15 cellular contexts compared by ENCODE assay signal in the genomic region with DNA sequence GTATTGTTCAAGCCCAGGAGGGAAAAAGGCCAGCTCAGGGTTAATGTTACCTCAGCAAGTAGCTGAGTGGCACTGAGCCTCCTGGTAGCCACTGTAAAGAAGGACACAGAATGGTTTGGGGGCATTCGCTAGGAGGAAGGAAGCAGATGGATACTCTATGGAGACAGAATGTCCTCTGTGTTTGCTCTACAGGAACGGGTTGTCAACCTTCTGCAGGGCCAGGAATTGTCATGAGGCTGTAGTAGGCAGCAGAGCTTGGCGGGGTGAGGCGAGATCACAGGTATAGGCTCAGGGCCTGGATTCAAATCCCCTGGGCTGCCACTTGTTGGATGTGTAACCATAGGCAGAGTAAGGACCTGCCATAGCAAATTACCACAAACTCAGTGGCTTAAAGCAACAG. TPM values are rescaled to one million over a fixed set of nuclear protein-coding genes. Genes with fewer than 3 reads are reported as not detected.
A peak's percentile ranks its signal among the peaks of the same experiment; 100 is the strongest.
DNase-seq lines count a peak whose midpoint lies in the region; ATAC-seq and TF ChIP-seq lines count a peak whose summit lies in the region.
"Had no signal": no experiment of that assay in that cellular context is flagged by ENCODE, and none has a peak within 500 bp of the region (broad histone marks: within the 10 kb centered on the region; RNA-seq: fewer than 3 reads in every experiment).

No MANE protein-coding gene starts in this region.

- H3K4me3 Mint-ChIP-seq in chondrocyte (ENCODE audit: unreplicated experiment), result no peak overlapping the region
- H3K4me3 Mint-ChIP-seq in neural progenitor cell, result no peak overlapping the region
- H3K4me3 Mint-ChIP-seq in CD4-positive, alpha-beta memory T cell, result no peak overlapping the region
- no peak overlapping the region for H3K4me3 Mint-ChIP-seq in CD4-positive, alpha-beta T cell
- H3K4me3 Mint-ChIP-seq: CD8-positive, alpha-beta T cell had no signal

- H3K79me2 ChIP-seq in mammary epithelial cell (ENCODE audit: insufficient read depth, low read length) (no peaks in the 10 kb centered on the region), neural progenitor cell (ENCODE audit: low read depth) (no peaks in the 10 kb centered on the region)

- H3K9me3 ChIP-seq in breast epithelium, result no peaks in the 10 kb centered on the region
- H3K9me3 ChIP-seq in mammary epithelial cell (replicated peaks; ENCODE audit: insufficient read depth, low read length), result no peaks in the 10 kb centered on the region
- no peaks in the 10 kb centered on the region for H3K9me3 ChIP-seq in neural progenitor cell (ENCODE audit: low read depth)
- no peaks in the 10 kb centered on the region for H3K9me3 ChIP-seq in CD4-positive, alpha-beta memory T cell (ENCODE audit: control insufficient read depth in 1 of 2, low read length in 2 of 2)
- no peaks in the 10 kb centered on the region for H3K9me3 ChIP-seq in CD4-positive, alpha-beta T cell (ENCODE audit: control insufficient read depth, low read length)
- H3K9me3 ChIP-seq: BLaER1 treated with 17β-estradiol and CSF1 and Interleukin-3, amounts not matched to agents 10 nM and 100 nM had no signal

- dilution Hi-C loops in mammary epithelial cell (cut with HindIII; ENCODE audit: low sequenced_read_pairs), result no loop called here

- in situ Hi-C loops in mammary epithelial cell (cut with MboI; ENCODE audit: low sequenced_read_pairs in 2 of 2), result no loop called here

- TF ChIP-seq CTCF in breast epithelium (IDR thresholded peaks at IDR 0.05) (no peak), mammary epithelial cell (conservative IDR thresholded peaks at IDR 0.05 in 1 of 2, IDR thresholded peaks at IDR 0.05 in 1 of 2; ENCODE audit: extremely low read depth in 1 of 2, insufficient read depth in 1 of 2, low read depth in 1 of 2, low read length in 2 of 2) (no peak), chondrocyte (IDR thresholded peaks at IDR 0.05) (no peak), neural progenitor cell (IDR thresholded peaks at IDR 0.05) (no peak)
- no peak for TF ChIP-seq CTCF in CD4-positive, alpha-beta T cell (IDR thresholded peaks at IDR 0.05)

- DNase-seq in breast epithelium (ENCODE audit: low spot score in 2 of 2), result no peak
- no peak for DNase-seq in mammary epithelial cell
- DNase-seq in chondrocyte (ENCODE audit: low spot score), result peak; percentile 38
- no peak for DNase-seq in neural progenitor cell (ENCODE audit: low spot score)
- no peak for DNase-seq in CD4-positive, alpha-beta memory T cell
- no peak for DNase-seq in hippocampal formation (lab: John Stamatoyannopoulos, UW)
- no peak for DNase-seq in CD4-positive, alpha-beta T cell
- DNase-seq: ACHN; CD8-positive, alpha-beta T cell; COR-L47; DMS153; DMS79 treated with DMSO at 0.1 percent for 48 hours; EL; HCEC 1CT had no signal

- H3K27ac Mint-ChIP-seq in chondrocyte (ENCODE audit: unreplicated experiment) (no peak overlapping the region), neural progenitor cell (peak overlapping the region; percentile 9)
- peak overlapping the region in 1 of 7 donors; percentile 13 for H3K27ac Mint-ChIP-seq in CD4-positive, alpha-beta memory T cell
- no peak overlapping the region for H3K27ac Mint-ChIP-seq in CD4-positive, alpha-beta T cell
- H3K27ac Mint-ChIP-seq: CD8-positive, alpha-beta T cell had no signal

- POLR2A ChIA-PET in CD4-positive, alpha-beta memory T cell (lab: Charles Lee; ENCODE audit: partially characterized antibody), result no interaction called here
- POLR2A ChIA-PET in CD4-positive, alpha-beta T cell (lab: Charles Lee), result no interaction called here

- H4K20me1 ChIP-seq in mammary epithelial cell (ENCODE audit: insufficient read depth, low read length) (no peaks in the 10 kb centered on the region), neural progenitor cell (ENCODE audit: low read depth) (no peaks in the 10 kb centered on the region)

- H3K36me3 Mint-ChIP-seq in chondrocyte (ENCODE audit: low read depth), result no peaks in the 10 kb centered on the region
- no peaks in the 10 kb centered on the region for H3K36me3 Mint-ChIP-seq in neural progenitor cell
- H3K36me3 Mint-ChIP-seq in CD4-positive, alpha-beta memory T cell, result no peaks in the 10 kb centered on the region
- no peaks in the 10 kb centered on the region for H3K36me3 Mint-ChIP-seq in CD4-positive, alpha-beta T cell (ENCODE audit: low read depth)
- H3K36me3 Mint-ChIP-seq: CD8-positive, alpha-beta T cell had no signal

- H3K27me3 ChIP-seq in breast epithelium (no peaks in the 10 kb centered on the region), mammary epithelial cell (ENCODE audit: insufficient read depth, low read length) (no peaks in the 10 kb centered on the region), neural progenitor cell (no peaks in the 10 kb centered on the region)
- no peaks in the 10 kb centered on the region for H3K27me3 ChIP-seq in CD4-positive, alpha-beta memory T cell (ENCODE audit: insufficient read depth, low read length)
- peaks cover 3% of the 10 kb centered on the region for H3K27me3 ChIP-seq in CD4-positive, alpha-beta T cell (ENCODE audit: control insufficient read depth, insufficient read depth, low read length)

- CTCF ChIA-PET in mammary epithelial cell (lab: Charles Lee; ENCODE audit: low non-redundant PET), result no interaction called here
- CTCF ChIA-PET in CD4-positive, alpha-beta memory T cell (lab: Charles Lee; ENCODE audit: partially characterized antibody), result no interaction called here
- CTCF ChIA-PET in CD4-positive, alpha-beta T cell (lab: Charles Lee), result no interaction called here

- H3K4me3 ChIP-seq in breast epithelium (no peak overlapping the region), mammary epithelial cell (replicated peaks in 1 of 3; ENCODE audit: insufficient read depth in 1 of 3, low read depth in 2 of 3, low read length in 3 of 3) (no peak overlapping the region), neural progenitor cell (no peak overlapping the region)
- no peak overlapping the region for H3K4me3 ChIP-seq in CD4-positive, alpha-beta memory T cell (ENCODE audit: low read length in 2 of 2)
- H3K4me3 ChIP-seq: BLaER1 treated with 17β-estradiol and CSF1 and Interleukin-3, amounts not matched to agents 10 nM and 100 nM had no signal

- intact Hi-C loops in breast epithelium (cut with DNase I; ENCODE audit: low total_unique reads), result no loop called here
- intact Hi-C loops in mammary epithelial cell (cut with micrococcal nuclease), result no loop called here
- intact Hi-C loops in CD4-positive, alpha-beta memory T cell (cut with micrococcal nuclease), result no loop called here
- intact Hi-C loops in CD4-positive, alpha-beta T cell (cut with DNase I, micrococcal nuclease), result no loop called here

- H3K27me3 Mint-ChIP-seq in chondrocyte (ENCODE audit: low read depth), result no peaks in the 10 kb centered on the region
- H3K27me3 Mint-ChIP-seq in neural progenitor cell (ENCODE audit: insufficient read depth, low read depth), result peaks cover 10% of the 10 kb centered on the region
- H3K27me3 Mint-ChIP-seq in CD4-positive, alpha-beta memory T cell, result no peaks in the 10 kb centered on the region
- peaks cover 6% of the 10 kb centered on the region for H3K27me3 Mint-ChIP-seq in CD4-positive, alpha-beta T cell

- 79% methylated on average over 4 of the region's 4 CpGs for WGBS in mammary epithelial cell (ENCODE audit: low coverage, missing lambda C conversion rate)

- TF ChIP-seq POLR2A in breast epithelium (IDR thresholded peaks at IDR 0.05), result no peak

- H3K36me3 ChIP-seq in breast epithelium (no peaks in the 10 kb centered on the region), mammary epithelial cell (ENCODE audit: insufficient read depth, low read length) (no peaks in the 10 kb centered on the region), neural progenitor cell (no peaks in the 10 kb centered on the region)
- no peaks in the 10 kb centered on the region for H3K36me3 ChIP-seq in CD4-positive, alpha-beta memory T cell (ENCODE audit: insufficient read depth, low read length)
- H3K36me3 ChIP-seq: BLaER1 treated with 17β-estradiol and CSF1 and Interleukin-3, amounts not matched to agents 10 nM and 100 nM had no signal

- no TSS peak for BruUV-seq in mammary epithelial cell (replicated peaks; lab: Mats Ljungman, UMichigan)

- H3K4me1 ChIP-seq in breast epithelium (peaks cover 6 to 25% of the 10 kb centered on the region in 2 donors), mammary epithelial cell (ENCODE audit: insufficient read depth, low read length) (peaks cover 12% of the 10 kb centered on the region), neural progenitor cell (peaks cover 8% of the 10 kb centered on the region)
- peaks cover 4% of the 10 kb centered on the region for H3K4me1 ChIP-seq in CD4-positive, alpha-beta memory T cell (ENCODE audit: insufficient read depth, low read length)

- peak overlapping the region; percentile 34 to 82 for H3K27ac ChIP-seq in breast epithelium
- no peak overlapping the region for H3K27ac ChIP-seq in mammary epithelial cell (ENCODE audit: insufficient read depth, low read depth, low read length)
- H3K27ac ChIP-seq in neural progenitor cell, result no peak overlapping the region
- no peak overlapping the region for H3K27ac ChIP-seq in CD4-positive, alpha-beta memory T cell (ENCODE audit: low read depth, low read length)
- no peak overlapping the region for H3K27ac ChIP-seq in CD4-positive, alpha-beta T cell (ENCODE audit: low read depth, low read length)
- H3K27ac ChIP-seq: BLaER1 treated with 17β-estradiol and CSF1 and Interleukin-3, amounts not matched to agents 10 nM and 100 nM had no signal

- H3K4me1 Mint-ChIP-seq in chondrocyte (ENCODE audit: low read depth) (peaks cover 9% of the 10 kb centered on the region), neural progenitor cell (peaks cover 12% of the 10 kb centered on the region)
- H3K4me1 Mint-ChIP-seq in CD4-positive, alpha-beta memory T cell, result peaks cover 1 to 8% (median 2%) of the 10 kb centered on the region in 4 donors
- peaks cover 9% of the 10 kb centered on the region for H3K4me1 Mint-ChIP-seq in CD4-positive, alpha-beta T cell (ENCODE audit: low read depth)

- H3K4me2 ChIP-seq in mammary epithelial cell (ENCODE audit: insufficient read depth, low read depth, low read length), result no peak overlapping the region
- H3K4me2 ChIP-seq in neural progenitor cell, result no peak overlapping the region

- H3K9me3 Mint-ChIP-seq in chondrocyte (ENCODE audit: low read depth) (no peaks in the 10 kb centered on the region), neural progenitor cell (no peaks in the 10 kb centered on the region)
- no peaks in the 10 kb centered on the region for H3K9me3 Mint-ChIP-seq in CD4-positive, alpha-beta memory T cell
- H3K9me3 Mint-ChIP-seq in CD4-positive, alpha-beta T cell, result no peaks in the 10 kb centered on the region
- H3K9me3 Mint-ChIP-seq: CD8-positive, alpha-beta T cell had no signal

- no peak overlapping the region for H3K9ac ChIP-seq in mammary epithelial cell (ENCODE audit: insufficient read depth, low read length)
- no peak overlapping the region for H3K9ac ChIP-seq in neural progenitor cell

- peaks cover 4% of the 10 kb centered on the region for H3F3A ChIP-seq in neural progenitor cell (ENCODE audit: low read depth)

- ATAC-seq in CD4-positive, alpha-beta T cell (ENCODE audit: poor library complexity), result no peak
- ATAC-seq: CD8-positive, alpha-beta T cell had no signal

- H2AFZ ChIP-seq in mammary epithelial cell (ENCODE audit: low read depth, low read length) (no peak overlapping the region), neural progenitor cell (replicated peaks) (no peak overlapping the region)

RNA-seq across cellular contexts. Expression of gene LRRC75B, which starts 3.0 kb away (rescaled TPM):
- total RNA-seq in breast epithelium (10 to 100 TPM; 10.7 to 23.1 (median 20.0) TPM), mammary epithelial cell (10 to 100 TPM; 11.5 to 17.3 TPM), chondrocyte (5.6 to 13.0 TPM (median 8.6 TPM) in 3 replicates), neural progenitor cell (ENCODE audit: low replicate concordance) (8.2 and 19.0 TPM in 2 replicates)
- 6.9 TPM for polyA plus RNA-seq in mammary epithelial cell
- 1.9 TPM for polyA minus RNA-seq in mammary epithelial cell
- under 1 TPM in 1 of 2 experiments, not detected in 1; 0.19 TPM for total RNA-seq in CD4-positive, alpha-beta memory T cell
- under 1 TPM in 1 of 2 donors, not detected in 1; 0.40 TPM for polyA plus RNA-seq in CD4-positive, alpha-beta memory T cell
- not detected for total RNA-seq in CD4-positive, alpha-beta T cell
- total RNA-seq: CD8-positive, alpha-beta T cell had no signal

RNA-seq across cellular contexts. Expression of gene GGT1, which starts 7.1 kb away (rescaled TPM):
- total RNA-seq in breast epithelium, result 1 to 10 TPM; 3.4 to 8.5 (median 4.6) TPM
- total RNA-seq in mammary epithelial cell, result 10 to 100 TPM; 10.9 to 26.5 TPM
- polyA plus RNA-seq in mammary epithelial cell, result 14.6 TPM
- polyA minus RNA-seq in mammary epithelial cell, result 18.3 TPM
- total RNA-seq in chondrocyte, result 1.4 to 1.8 TPM (median 1.5 TPM) in 3 replicates
- total RNA-seq in neural progenitor cell (ENCODE audit: low replicate concordance), result 4.9 and 7.7 TPM in 2 replicates
- total RNA-seq in CD4-positive, alpha-beta memory T cell, result 10 to 100 TPM; 27.1 to 28.3 TPM
- 10 to 100 TPM; 11.9 to 18.1 TPM for polyA plus RNA-seq in CD4-positive, alpha-beta memory T cell
- total RNA-seq in CD4-positive, alpha-beta T cell, result 10 to 100 TPM; 19.7 to 20.1 TPM

RNA-seq across cellular contexts. Expression of gene SNRPD3, which starts 40.1 kb away (rescaled TPM):
- total RNA-seq in breast epithelium (100 to 1,000 TPM; 105 to 148 (median 124) TPM), mammary epithelial cell (10 to 100 TPM; 74.8 to 99.7 TPM), chondrocyte (59.3 to 84.8 TPM (median 63.9 TPM) in 3 replicates), neural progenitor cell (ENCODE audit: low replicate concordance) (195 and 302 TPM in 2 replicates)
- 358 TPM for polyA plus RNA-seq in mammary epithelial cell
- 282 TPM for polyA minus RNA-seq in mammary epithelial cell
- 10 to 100 TPM; 77.6 to 85.0 TPM for total RNA-seq in CD4-positive, alpha-beta memory T cell
- 100 to 1,000 TPM in 1 of 2 donors, 10 to 100 TPM in 1; 62.6 to 102 TPM for polyA plus RNA-seq in CD4-positive, alpha-beta memory T cell
- total RNA-seq in CD4-positive, alpha-beta T cell, result 10 to 100 TPM; 31.0 to 31.5 TPM

RNA-seq across cellular contexts. Expression of gene GUCD1, which starts 40.9 kb away (rescaled TPM):
- total RNA-seq in breast epithelium (100 to 1,000 TPM in 1 of 3 donors, 10 to 100 TPM in 2; 89.6 to 177 (median 91.4) TPM), mammary epithelial cell (10 to 100 TPM; 60.9 to 98.7 TPM), chondrocyte (77.3 to 84.7 TPM (median 77.9 TPM) in 3 replicates), neural progenitor cell (ENCODE audit: low replicate concordance) (31.0 and 62.3 TPM in 2 replicates)
- polyA plus RNA-seq in mammary epithelial cell, result 88.8 TPM
- polyA minus RNA-seq in mammary epithelial cell, result 60.4 TPM
- total RNA-seq in CD4-positive, alpha-beta memory T cell, result 10 to 100 TPM; 65.0 to 65.5 TPM
- 10 to 100 TPM; 44.2 to 47.3 TPM for polyA plus RNA-seq in CD4-positive, alpha-beta memory T cell
- total RNA-seq in CD4-positive, alpha-beta T cell, result 10 to 100 TPM; 60.9 to 68.3 TPM

Comparison
In these comparisons a context has a peak if more than half of its experiments do, and no peak if none do; other contexts are left out.
1. H3K27ac ChIP-seq: peak in breast epithelium (2 of 2); none in mammary epithelial cell (single experiment), neural progenitor cell (single experiment), CD4-positive, alpha-beta memory T cell (single experiment) and CD4-positive, alpha-beta T cell (single experiment).